ENCODE assay signal across 8 cellular contexts in the genomic region with DNA sequence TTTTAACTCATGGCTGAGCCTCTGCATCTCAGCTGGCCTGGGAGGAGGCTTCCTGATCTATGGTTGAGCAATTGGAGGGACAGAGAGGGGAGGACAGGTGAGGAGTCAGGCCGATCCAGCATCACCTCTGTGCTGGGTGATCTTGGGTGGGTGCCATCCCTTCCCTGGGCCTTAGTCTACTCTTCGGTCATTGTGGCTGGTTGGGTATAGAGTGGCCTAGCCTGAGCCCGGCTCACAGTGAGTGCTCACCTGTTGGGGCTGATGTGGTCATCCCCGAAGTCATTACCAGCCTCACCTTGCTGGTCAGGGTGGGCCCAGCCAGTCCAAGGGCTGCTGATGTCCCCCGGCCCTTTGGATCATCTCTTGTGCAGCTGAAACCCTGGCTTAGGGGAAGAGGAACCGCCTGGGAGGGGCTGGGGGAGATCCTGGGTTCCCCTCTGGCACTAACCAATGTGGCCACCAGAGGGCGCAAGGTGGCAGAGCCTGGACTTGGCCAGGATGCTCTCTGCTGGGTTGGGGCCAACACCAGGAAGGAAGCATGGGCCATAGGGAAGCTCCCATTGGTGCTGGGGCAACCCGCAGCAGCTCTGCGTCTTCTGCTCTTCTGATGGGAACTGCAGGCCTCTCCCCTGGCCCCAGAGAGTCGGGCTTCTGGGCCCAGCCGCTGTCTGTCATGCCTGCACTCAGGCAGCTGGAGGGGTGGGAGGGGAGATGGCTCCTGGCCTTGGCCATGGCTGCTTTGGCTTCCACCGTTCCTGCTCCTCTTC. TPM values are rescaled to one million over a fixed set of nuclear protein-coding genes. Genes with fewer than 3 reads are reported as not detected.
A peak's percentile ranks its signal among the peaks of the same experiment; 100 is the strongest.
DNase-seq lines count a peak whose midpoint lies in the region; ATAC-seq and TF ChIP-seq lines count a peak whose summit lies in the region.

No MANE protein-coding gene starts in this region.

- H3K4me3 ChIP-seq in kidney epithelial cell (ENCODE audit: low read depth, low read length): no peak overlapping the region

- H3K27ac ChIP-seq in caudate nucleus (ENCODE audit: low read depth, low read length): no peak overlapping the region

- TF ChIP-seq CTCF in kidney epithelial cell (IDR thresholded peaks at IDR 0.05; ENCODE audit: insufficient read depth, low read length, poor library complexity, severe bottlenecking): peak; percentile 96

- DNase-seq in DMS53 (lab: John Stamatoyannopoulos, UW): peak; percentile 93
- DNase-seq in NCI-H345 treated with DMSO at 0.1 percent for 48 hours (lab: John Stamatoyannopoulos, UW; ENCODE audit: unreplicated experiment): peak; percentile 51
- peak; percentile 64 for DNase-seq in activated CD4-positive, CD25-positive, alpha-beta regulatory T cell treated with anti-CD3 and anti-CD28 coated beads, Interleukin-2, amount 50 U/mL, for 16 hours (ENCODE audit: low read depth, low spot score)
- peak in 58 of 61 donors; percentile 10 to 96 (median 56) for DNase-seq in caudate nucleus (lab: John Stamatoyannopoulos, UW)
- no peak for DNase-seq in kidney epithelial cell (ENCODE audit: low read depth)
- peak; percentile 71 for DNase-seq in stimulated activated CD4-positive, alpha-beta T cell treated with anti-CD3 and anti-CD28 coated beads, Interleukin-2, amount 100 ng/mL, for 4 hours (ENCODE audit: low read depth)

- ATAC-seq in HG02759 (IDR thresholded peaks at IDR 0.05; ENCODE audit: unreplicated experiment) (peak; percentile 53), HG03521 (IDR thresholded peaks at IDR 0.05; ENCODE audit: unreplicated experiment) (no peak)

- no peaks in the 10 kb centered on the region for H3K27me3 ChIP-seq in kidney epithelial cell (ENCODE audit: control insufficient read depth, insufficient read depth, low read length)

- H3K36me3 ChIP-seq in kidney epithelial cell (ENCODE audit: control insufficient read depth, insufficient read depth, low read length): no peaks in the 10 kb centered on the region

RNA-seq across cellular contexts. Expression of a gene that starts 17.3 kb away (rescaled TPM):
- total RNA-seq in kidney epithelial cell: 24.9 TPM in 2 replicates

RNA-seq across cellular contexts. Expression of a gene that starts 17.9 kb away (rescaled TPM):
- total RNA-seq in kidney epithelial cell: 105 and 114 TPM in 2 replicates
